8 cellular contexts compared by ENCODE assay signal in genomic region chr1:97461782-97462181, GRCh38.
DNase-seq lines count a peak whose midpoint lies in the region; ATAC-seq lines count a peak whose summit lies in the region.
"Had no signal": no experiment of that assay in that cellular context is flagged by ENCODE, and none has a peak within 500 bp of the region (broad histone marks: within the 10 kb centered on the region; RNA-seq: fewer than 3 reads in every experiment).

No MANE protein-coding gene starts in this region.

- H3K27me3 Mint-ChIP-seq in naive B cell = no peaks in the 10 kb centered on the region
- H3K27me3 Mint-ChIP-seq in activated CD8-positive, alpha-beta memory T cell treated with anti-CD3 and anti-CD28 coated beads, Interleukin-2, amount 10 ng/mL, durations not matched to agents 7 days and 5 days = no peaks in the 10 kb centered on the region

- DNase-seq in naive B cell (peak; percentile 7), HCEC 1CT (no peak)
- DNase-seq in activated CD4-positive, CD25-positive, alpha-beta regulatory T cell treated with anti-CD3 and anti-CD28 coated beads, Interleukin-2, amount 50 U/mL, for 72 hours = no peak
- no peak for DNase-seq in activated CD8-positive, alpha-beta memory T cell treated with anti-CD3 and anti-CD28 coated beads, Interleukin-2, amount 10 ng/mL, durations not matched to agents 7 days and 5 days
- DNase-seq: stimulated activated CD4-positive, alpha-beta T cell treated with anti-CD3 and anti-CD28 coated beads, Interleukin-4, amount 100 ng/mL, for 24 hours had no signal

- peak overlapping the region in 2 of 8 donors; percentile 20 to 71 for H3K4me3 Mint-ChIP-seq in naive B cell
- H3K4me3 Mint-ChIP-seq in activated CD8-positive, alpha-beta memory T cell treated with anti-CD3 and anti-CD28 coated beads, Interleukin-2, amount 10 ng/mL, durations not matched to agents 7 days and 5 days = no peak overlapping the region

- H3K9me3 Mint-ChIP-seq in naive B cell = peaks cover 0 to 18% (median 8%) of the 10 kb centered on the region in 7 donors
- H3K9me3 Mint-ChIP-seq in activated CD8-positive, alpha-beta memory T cell treated with anti-CD3 and anti-CD28 coated beads, Interleukin-2, amount 10 ng/mL, durations not matched to agents 7 days and 5 days (ENCODE audit: low read depth) = peaks cover 8% of the 10 kb centered on the region

- peaks cover 14 to 29% (median 28%) of the 10 kb centered on the region in 3 donors for H3K4me1 Mint-ChIP-seq in naive B cell
- no peaks in the 10 kb centered on the region for H3K4me1 Mint-ChIP-seq in activated CD8-positive, alpha-beta memory T cell treated with anti-CD3 and anti-CD28 coated beads, Interleukin-2, amount 10 ng/mL, durations not matched to agents 7 days and 5 days

- ATAC-seq in GM19035 (IDR thresholded peaks at IDR 0.05; ENCODE audit: unreplicated experiment) = peak; percentile 88
- ATAC-seq in HG02610 (IDR thresholded peaks at IDR 0.05; ENCODE audit: unreplicated experiment) = peak; percentile 82
- peak; percentile 94 for ATAC-seq in HG03565 (IDR thresholded peaks at IDR 0.05; ENCODE audit: unreplicated experiment)
- peak; percentile 47 to 50 for ATAC-seq in naive B cell (ENCODE audit: low read depth in 2 of 2)
- ATAC-seq in activated CD8-positive, alpha-beta memory T cell treated with anti-CD3 and anti-CD28 coated beads, Interleukin-2, amount 10 ng/mL, durations not matched to agents 7 days and 5 days = no peak

- CTCF ChIA-PET in activated CD8-positive, alpha-beta memory T cell treated with anti-CD3 and anti-CD28 coated beads, Interleukin-2, amount 10 ng/mL, durations not matched to agents 7 days and 5 days (lab: Charles Lee) = no interaction called here

- peaks cover 7 to 10% of the 10 kb centered on the region in 2 donors for H3K36me3 Mint-ChIP-seq in naive B cell
- H3K36me3 Mint-ChIP-seq in activated CD8-positive, alpha-beta memory T cell treated with anti-CD3 and anti-CD28 coated beads, Interleukin-2, amount 10 ng/mL, durations not matched to agents 7 days and 5 days = peaks cover 10% of the 10 kb centered on the region

- peak overlapping the region in 1 of 6 donors; percentile 79 for H3K27ac Mint-ChIP-seq in naive B cell
- H3K27ac Mint-ChIP-seq in activated CD8-positive, alpha-beta memory T cell treated with anti-CD3 and anti-CD28 coated beads, Interleukin-2, amount 10 ng/mL, durations not matched to agents 7 days and 5 days = no peak overlapping the region
